In the genomic region with DNA sequence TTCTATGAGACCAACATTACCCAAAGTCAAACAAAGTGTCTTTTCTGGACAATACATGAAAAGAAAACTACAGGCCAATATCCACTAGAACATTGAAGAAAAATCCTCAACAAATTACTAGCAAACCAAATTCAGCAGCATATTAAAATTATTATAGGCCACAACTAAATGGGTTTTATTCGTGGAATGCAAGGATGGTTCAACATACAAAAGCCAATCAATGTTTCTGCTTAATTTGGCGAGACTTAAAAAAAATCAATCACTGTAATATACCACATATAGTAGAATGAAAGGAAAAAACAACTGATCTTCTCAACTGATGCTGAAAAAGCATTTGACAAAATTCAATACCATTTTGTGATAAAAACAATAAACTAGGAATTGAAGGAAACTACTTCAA, we compare ENCODE assay signal across 23 cellular contexts. TPM values are rescaled to one million over a fixed set of nuclear protein-coding genes. Genes with fewer than 3 reads are reported as not detected.
DNase-seq lines count a peak whose midpoint lies in the region; FAIRE-seq and TF ChIP-seq lines count a peak whose summit lies in the region.
"Had no signal": no experiment of that assay in that cellular context is flagged by ENCODE, and none has a peak within 500 bp of the region (broad histone marks: within the 10 kb centered on the region; RNA-seq: fewer than 3 reads in every experiment).

No MANE protein-coding gene starts in this region.

- H4K20me1 ChIP-seq in astrocyte (ENCODE audit: insufficient read depth, low read length): no peaks in the 10 kb centered on the region
- H4K20me1 ChIP-seq: BLaER1 treated with 17β-estradiol and CSF1 and Interleukin-3, amounts not matched to agents 10 nM and 100 nM had no signal

- H3K4me3 ChIP-seq in astrocyte (ENCODE audit: insufficient read depth, low read depth, low read length): no peak overlapping the region
- H3K4me3 ChIP-seq in brain microvascular endothelial cell (ENCODE audit: low read depth, low read length): no peak overlapping the region
- H3K4me3 ChIP-seq: A549; BLaER1 treated with 17β-estradiol and CSF1 and Interleukin-3, amounts not matched to agents 10 nM and 100 nM had no signal

- no peak overlapping the region for H3K27ac Mint-ChIP-seq in astrocyte (ENCODE audit: unreplicated experiment)
- H3K27ac Mint-ChIP-seq: B cell; CD4-positive, alpha-beta T cell; CD8-positive, alpha-beta T cell had no signal

- H3K36me3 Mint-ChIP-seq in astrocyte (ENCODE audit: low read depth, unreplicated experiment): no peaks in the 10 kb centered on the region

- no peak overlapping the region for H3K4me2 ChIP-seq in astrocyte (ENCODE audit: low read length)
- H3K4me2 ChIP-seq: A549; BLaER1 treated with 17β-estradiol and CSF1 and Interleukin-3, amounts not matched to agents 10 nM and 100 nM had no signal

- no peaks in the 10 kb centered on the region for H3K79me2 ChIP-seq in astrocyte (ENCODE audit: insufficient read depth, low read length)

- H3K27ac ChIP-seq in astrocyte (ENCODE audit: low read depth, low read length) (no peak overlapping the region), brain microvascular endothelial cell (no peak overlapping the region)
- H3K27ac ChIP-seq: 22Rv1; A549; BLaER1 treated with 17β-estradiol and CSF1 and Interleukin-3, amounts not matched to agents 10 nM and 100 nM; C4-2B had no signal

- no peak overlapping the region for H3K4me3 Mint-ChIP-seq in astrocyte (ENCODE audit: unreplicated experiment)
- H3K4me3 Mint-ChIP-seq: B cell; CD4-positive, alpha-beta T cell; CD8-positive, alpha-beta T cell had no signal

- H3K9me3 ChIP-seq in astrocyte (ENCODE audit: insufficient read depth, low read depth, low read length): peaks cover 3% of the 10 kb centered on the region

- no peaks in the 10 kb centered on the region for H3K27me3 Mint-ChIP-seq in astrocyte (ENCODE audit: low read depth, unreplicated experiment)
- H3K27me3 Mint-ChIP-seq: CD4-positive, alpha-beta T cell had no signal

- in situ Hi-C loops in brain microvascular endothelial cell (cut with HindIII; ENCODE audit: low pct_ligation_motif_present, low sequenced_read_pairs): no loop called here

- H3K9me3 Mint-ChIP-seq in astrocyte (ENCODE audit: unreplicated experiment): peaks cover 31% of the 10 kb centered on the region

- H3K9ac ChIP-seq in astrocyte (ENCODE audit: low read length): no peak overlapping the region
- H3K9ac ChIP-seq: BLaER1 treated with 17β-estradiol and CSF1 and Interleukin-3, amounts not matched to agents 10 nM and 100 nM had no signal

- H3K27me3 ChIP-seq in astrocyte (ENCODE audit: insufficient read depth, low read length) (no peaks in the 10 kb centered on the region), brain microvascular endothelial cell (replicated peaks) (no peaks in the 10 kb centered on the region)
- H3K27me3 ChIP-seq: BLaER1 treated with 17β-estradiol and CSF1 and Interleukin-3, amounts not matched to agents 10 nM and 100 nM had no signal

- no peak overlapping the region for H2AFZ ChIP-seq in astrocyte (ENCODE audit: low read depth, low read length)

- H3K4me1 Mint-ChIP-seq in astrocyte (ENCODE audit: low read depth, unreplicated experiment): no peaks in the 10 kb centered on the region

- no peaks in the 10 kb centered on the region for H3K36me3 ChIP-seq in astrocyte (ENCODE audit: insufficient read depth, low read length)
- H3K36me3 ChIP-seq in brain microvascular endothelial cell (replicated peaks): no peaks in the 10 kb centered on the region
- H3K36me3 ChIP-seq: BLaER1 treated with 17β-estradiol and CSF1 and Interleukin-3, amounts not matched to agents 10 nM and 100 nM had no signal

- FAIRE-seq in astrocyte (lab: Jason Lieb, UNC): peak; percentile 23
- FAIRE-seq: A549, D721Med, G401.6, GM12891 had no signal

- TF ChIP-seq CTCF in astrocyte (IDR thresholded peaks at IDR 0.05; ENCODE audit: insufficient read depth, low read depth, low read length): no peak
- no peak for TF ChIP-seq CTCF in GM20000 (IDR thresholded peaks at IDR 0.05; ENCODE audit: extremely low read depth, missing control alignments)
- no peak for TF ChIP-seq CTCF in brain microvascular endothelial cell (IDR thresholded peaks at IDR 0.05; ENCODE audit: low read depth, low read length, missing control alignments)

- DNase-seq in DMS53 (lab: John Stamatoyannopoulos, UW): peak; percentile 10
- DNase-seq in DMS53 treated with DMSO at 0.1 percent for 48 hours (lab: John Stamatoyannopoulos, UW; ENCODE audit: unreplicated experiment): no peak
- DNase-seq in LHCN-M2 (ENCODE audit: low read depth): peak; percentile 0
- no peak for DNase-seq in astrocyte (ENCODE audit: low read depth)
- DNase-seq in fibroblast of peridontal ligament (ENCODE audit: extremely low read depth): peak; percentile 3
- DNase-seq in GM20000 (ENCODE audit: low spot score): no peak
- DNase-seq in brain microvascular endothelial cell: no peak
- no peak for DNase-seq in central memory CD4-positive, alpha-beta T cell
- DNase-seq: AML-193; Caco-2; Calu3; CD4-positive, alpha-beta T cell; CD8-positive, alpha-beta T cell; DMS79 treated with DMSO at 0.1 percent for 48 hours; GF-D8 had no signal

- no peaks in the 10 kb centered on the region for H3K4me1 ChIP-seq in astrocyte (ENCODE audit: insufficient read depth, low read length)
- H3K4me1 ChIP-seq: A549, Caco-2 had no signal

RNA-seq across cellular contexts. Expression of a gene that starts 51.8 kb away (rescaled TPM):
- total RNA-seq in LHCN-M2 (2014; rRNA removed) (46.8 and 55.4 TPM in 2 replicates), astrocyte (24.4 and 28.5 TPM in 2 replicates)
- polyA plus RNA-seq in LHCN-M2 (2012): 6.5 TPM

Comparison
In these comparisons a context has a peak if more than half of its experiments do, and no peak if none do; other contexts are left out.
1. DNase-seq: peak in DMS53 (single experiment), LHCN-M2 (single experiment) and fibroblast of peridontal ligament (single experiment); none in DMS53 treated with DMSO at 0.1 percent for 48 hours (single experiment), astrocyte (single experiment), GM20000 (single experiment), brain microvascular endothelial cell (single experiment) and central memory CD4-positive, alpha-beta T cell (single experiment).